1 cellular context compared by ENCODE assay signal in genomic region chr1:244347942-244348341, GRCh38.
TF ChIP-seq lines count a peak whose summit lies in the region.

No MANE protein-coding gene starts in this region.

TF ChIP-seq in HEK293, 187 proteins besides CTCF, POLR2A, EP300 and RAD21 (continued from another document and continues in another):
- TF ChIP-seq PRDM10 (tag by site-specific recombination; IDR thresholded peaks at IDR 0.05) (peak; percentile 25; the same call in 1 of the 2 replicates), ZNF768 (tag by site-specific recombination; IDR thresholded peaks at IDR 0.05) (no peak), ZIC2 (tag by site-specific recombination; IDR thresholded peaks at IDR 0.05) (peak; percentile 82), ZNF239 (tag by site-specific recombination; IDR thresholded peaks at IDR 0.05) (no peak), ZNF274 (IDR thresholded peaks at IDR 0.05; ENCODE audit: low read length) (no peak), ZNF274 (tag by site-specific recombination; IDR thresholded peaks at IDR 0.05; ENCODE audit: borderline replicate concordance) (no peak), ZBTB20 (tag by site-specific recombination; IDR thresholded peaks at IDR 0.05) (no peak; the same call in 1 of the 2 replicates), ZNF623 (tag by site-specific recombination; IDR thresholded peaks at IDR 0.05) (no peak), ZNF837 (tag by site-specific recombination; IDR thresholded peaks at IDR 0.05) (no peak), PATZ1 (tag by site-specific recombination; IDR thresholded peaks at IDR 0.05) (peak; percentile 66), ZNF16 (tag by site-specific recombination; IDR thresholded peaks at IDR 0.05; ENCODE audit: low read depth) (no peak), HOXD13 (CRISPR knock-in tag; IDR thresholded peaks at IDR 0.05; ENCODE audit: borderline replicate concordance) (peak; percentile 92), ZNF747 (tag by site-specific recombination; IDR thresholded peaks at IDR 0.05) (no peak), PRDM4 (tag by site-specific recombination; IDR thresholded peaks at IDR 0.05) (no peak), SP2 (tag by site-specific recombination; IDR thresholded peaks at IDR 0.05) (peak; percentile 14; the same call in 1 of the 2 replicates), PRDM1 (tag by site-specific recombination; IDR thresholded peaks at IDR 0.05) (no peak), ZNF830 (tag by site-specific recombination; IDR thresholded peaks at IDR 0.05; ENCODE audit: low read depth) (no peak), ZNF600 (tag by site-specific recombination; IDR thresholded peaks at IDR 0.05) (peak; percentile 87), ZXDB (tag by site-specific recombination; IDR thresholded peaks at IDR 0.05) (peak; percentile 80), OVOL3 (tag by site-specific recombination; IDR thresholded peaks at IDR 0.05) (peak; percentile 75; the same call in 1 of the 2 replicates), ZNF138 (tag by site-specific recombination; IDR thresholded peaks at IDR 0.05; ENCODE audit: borderline replicate concordance) (no peak), KLF16 (tag by site-specific recombination; IDR thresholded peaks at IDR 0.05) (peak; percentile 27; the same call in 1 of the 2 replicates), ZNF132 (tag by site-specific recombination; IDR thresholded peaks at IDR 0.05; ENCODE audit: borderline replicate concordance) (no peak), ZNF785 (tag by site-specific recombination; IDR thresholded peaks at IDR 0.05) (no peak), TSHZ1 (tag by site-specific recombination; IDR thresholded peaks at IDR 0.05; ENCODE audit: borderline replicate concordance) (peak; percentile 92), ZNF280D (tag by site-specific recombination; IDR thresholded peaks at IDR 0.05) (no peak), ZNF514 (tag by site-specific recombination; IDR thresholded peaks at IDR 0.05) (no peak), ZNF311 (tag by site-specific recombination; IDR thresholded peaks at IDR 0.05; ENCODE audit: borderline replicate concordance) (no peak), SCRT1 (tag by site-specific recombination; IDR thresholded peaks at IDR 0.05; ENCODE audit: borderline replicate concordance) (no peak), ZFP37 (tag by site-specific recombination; IDR thresholded peaks at IDR 0.05) (no peak), ZNF10 (tag by site-specific recombination; IDR thresholded peaks at IDR 0.05) (peak; percentile 64; the same call in 1 of the 2 replicates), MEIS1 (CRISPR knock-in tag; IDR thresholded peaks at IDR 0.05; ENCODE audit: borderline replicate concordance) (no peak), ZNF488 (tag by site-specific recombination; IDR thresholded peaks at IDR 0.05) (no peak), ZNF658 (tag by site-specific recombination; IDR thresholded peaks at IDR 0.05) (no peak), ZNF561 (tag by site-specific recombination; IDR thresholded peaks at IDR 0.05; ENCODE audit: borderline replicate concordance) (peak; percentile 79), ZNF394 (tag by site-specific recombination; IDR thresholded peaks at IDR 0.05; ENCODE audit: borderline replicate concordance) (peak; percentile 76; the same call in 1 of the 2 replicates), ZBTB44 (tag by site-specific recombination; IDR thresholded peaks at IDR 0.05) (peak; percentile 90), ZNF404 (tag by site-specific recombination; IDR thresholded peaks at IDR 0.05) (no peak), ZNF776 (tag by site-specific recombination; IDR thresholded peaks at IDR 0.05; ENCODE audit: borderline replicate concordance) (no peak), YY2 (tag by site-specific recombination; IDR thresholded peaks at IDR 0.05) (no peak), ZSCAN23 (tag by site-specific recombination; IDR thresholded peaks at IDR 0.05) (0 out of 2 replicates have a peak, but pooled peaks have one; percentile 58), ZNF324 (tag by site-specific recombination; IDR thresholded peaks at IDR 0.05) (peak; percentile 88), ZNF302 (tag by site-specific recombination; IDR thresholded peaks at IDR 0.05; ENCODE audit: low read depth) (no peak), GLI2 (tag by site-specific recombination; IDR thresholded peaks at IDR 0.05; ENCODE audit: borderline replicate concordance, low read depth) (peak; percentile 96), ZNF184 (tag by site-specific recombination; IDR thresholded peaks at IDR 0.05) (peak; percentile 88), ZNF791 (tag by site-specific recombination; IDR thresholded peaks at IDR 0.05) (no peak), ZNF473 (tag by site-specific recombination; IDR thresholded peaks at IDR 0.05) (no peak), ZBTB7A (tag by site-specific recombination; IDR thresholded peaks at IDR 0.05; ENCODE audit: low read depth) (no peak), TCF7L2 (IDR thresholded peaks at IDR 0.05; ENCODE audit: borderline replicate concordance, low read depth, low read length) (peak; percentile 88), ZNF24 (tag by site-specific recombination; IDR thresholded peaks at IDR 0.05) (peak; percentile 89)
